ENCODE assay signal across 8 cellular contexts in the genomic region with DNA sequence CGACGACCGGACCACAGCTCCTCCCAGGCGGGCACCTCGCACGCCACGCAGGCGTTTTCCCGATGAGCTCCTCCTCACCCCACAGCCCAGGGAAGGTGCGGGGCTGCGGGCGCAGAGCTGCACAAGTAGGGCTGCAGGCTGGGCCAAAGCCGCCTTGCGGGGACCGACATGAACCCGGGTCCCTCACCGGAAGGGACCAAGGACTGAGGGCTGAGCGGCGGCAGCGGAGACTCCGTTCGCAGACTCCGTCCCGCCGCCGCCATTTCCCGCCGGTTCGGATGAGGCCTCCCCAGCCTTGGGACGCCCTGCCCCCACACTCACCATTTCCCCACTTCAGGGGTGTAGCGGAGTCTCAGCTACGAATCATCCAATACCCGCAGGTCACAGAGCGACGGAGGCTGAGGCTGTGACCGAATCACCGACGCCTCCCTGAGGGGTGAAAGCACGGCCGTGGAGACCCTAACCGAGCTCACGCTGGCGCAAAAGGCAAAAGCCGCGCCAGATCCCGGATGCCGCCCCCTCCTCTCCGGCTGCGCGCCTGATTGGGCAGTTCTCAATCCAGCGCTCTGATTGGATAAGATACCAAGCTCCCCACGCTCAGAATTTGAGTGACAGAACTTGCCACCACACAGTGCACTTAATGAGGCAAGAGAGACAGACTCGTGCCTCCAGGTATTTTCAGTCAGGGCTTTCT. TPM values are rescaled to one million over a fixed set of nuclear protein-coding genes. Genes with fewer than 3 reads are reported as not detected.
DNase-seq lines count a peak whose midpoint lies in the region; ATAC-seq and TF ChIP-seq lines count a peak whose summit lies in the region.

A gene (minus strand): TSS at position 488 of the 694 bp plus-strand sequence. CDS start 164 bp downstream, at position 324.

- peaks cover 4% of the 10 kb centered on the region for H3K9me3 ChIP-seq in left ventricle myocardium inferior (replicated peaks)
- peaks cover 5% of the 10 kb centered on the region for H3K9me3 ChIP-seq in effector memory CD4-positive, alpha-beta T cell (ENCODE audit: control insufficient read depth, low read length)

- peak within 1 kb of the TSS; percentile 69 for H3K4me3 ChIP-seq in left ventricle myocardium inferior
- no peak within 1 kb of the TSS for H3K4me3 ChIP-seq in effector memory CD4-positive, alpha-beta T cell (ENCODE audit: insufficient read depth, low read depth, low read length, poor library complexity, severe bottlenecking)

- ATAC-seq in activated B cell treated with CpG ODN at 0.5 μM for 24 hours (ENCODE audit: low read depth), result no peak
- no peak for ATAC-seq in GM18861 (IDR thresholded peaks at IDR 0.05; ENCODE audit: unreplicated experiment)
- ATAC-seq in GM18519 (IDR thresholded peaks at IDR 0.05; ENCODE audit: low FRiP score, unreplicated experiment), result no peak

- H3K27ac Mint-ChIP-seq in activated B cell treated with CpG ODN at 0.5 μM for 24 hours (peak within 1 kb of the TSS; percentile 65), progenitor cell of endocrine pancreas (peak within 1 kb of the TSS; percentile 73)

- peak; percentile 74 for DNase-seq in DMS79 treated with DMSO at 0.1 percent for 48 hours (lab: John Stamatoyannopoulos, UW)
- DNase-seq in activated B cell treated with CpG ODN at 0.5 μM for 24 hours, result no peak
- DNase-seq in left ventricle myocardium inferior, result peak; percentile 31
- peak; percentile 39 for DNase-seq in progenitor cell of endocrine pancreas (ENCODE audit: low spot score, unreplicated experiment)
- DNase-seq in T-helper 2 cell, result no peak
- DNase-seq in effector memory CD4-positive, alpha-beta T cell, result no peak

- H3K9me3 Mint-ChIP-seq in activated B cell treated with CpG ODN at 0.5 μM for 24 hours (peaks cover 23% of the 10 kb centered on the region), progenitor cell of endocrine pancreas (ENCODE audit: low read depth) (peaks cover 27% of the 10 kb centered on the region)

- H3K36me3 ChIP-seq in left ventricle myocardium inferior, result no peaks in the 10 kb centered on the region
- H3K36me3 ChIP-seq in effector memory CD4-positive, alpha-beta T cell (ENCODE audit: control insufficient read depth, insufficient read depth, low read length), result no peaks in the 10 kb centered on the region

- POLR2A ChIA-PET in activated B cell treated with CpG ODN at 0.5 μM for 24 hours (lab: Charles Lee), result no interaction called here

- no peak within 1 kb of the TSS for H3K4me3 Mint-ChIP-seq in activated B cell treated with CpG ODN at 0.5 μM for 24 hours
- peak within 1 kb of the TSS; percentile 79 for H3K4me3 Mint-ChIP-seq in progenitor cell of endocrine pancreas (ENCODE audit: low read depth)

- H3K27me3 ChIP-seq in left ventricle myocardium inferior (ENCODE audit: low read depth), result peaks cover 39% of the 10 kb centered on the region
- no peaks in the 10 kb centered on the region for H3K27me3 ChIP-seq in effector memory CD4-positive, alpha-beta T cell (replicated peaks; ENCODE audit: control insufficient read depth, insufficient read depth, low read length, poor library complexity, severe bottlenecking)

- H3K27ac ChIP-seq in left ventricle myocardium inferior (replicated peaks), result no peak within 1 kb of the TSS
- no peak within 1 kb of the TSS for H3K27ac ChIP-seq in effector memory CD4-positive, alpha-beta T cell (ENCODE audit: insufficient read depth, low read length, poor library complexity, severe bottlenecking)

- H3K27me3 Mint-ChIP-seq in activated B cell treated with CpG ODN at 0.5 μM for 24 hours (peaks cover 5% of the 10 kb centered on the region), progenitor cell of endocrine pancreas (no peaks in the 10 kb centered on the region)

- peaks cover 11% of the 10 kb centered on the region for H3K36me3 Mint-ChIP-seq in activated B cell treated with CpG ODN at 0.5 μM for 24 hours (ENCODE audit: low read depth)
- H3K36me3 Mint-ChIP-seq in progenitor cell of endocrine pancreas (ENCODE audit: insufficient read depth), result peaks cover 12% of the 10 kb centered on the region

- H3K4me1 ChIP-seq in left ventricle myocardium inferior, result peaks cover 17% of the 10 kb centered on the region
- no peaks in the 10 kb centered on the region for H3K4me1 ChIP-seq in effector memory CD4-positive, alpha-beta T cell (ENCODE audit: control insufficient read depth, insufficient read depth, low read length, poor library complexity, severe bottlenecking)

- intact Hi-C loops in activated B cell treated with CpG ODN at 0.5 μM for 24 hours (cut with micrococcal nuclease), result no loop called here
- intact Hi-C loops in left ventricle myocardium inferior (cut with micrococcal nuclease), result no loop called here

- CTCF ChIA-PET in activated B cell treated with CpG ODN at 0.5 μM for 24 hours (lab: Charles Lee), result no interaction called here

- H3K4me1 Mint-ChIP-seq in activated B cell treated with CpG ODN at 0.5 μM for 24 hours (peaks cover 20% of the 10 kb centered on the region), progenitor cell of endocrine pancreas (ENCODE audit: low read depth) (no peaks in the 10 kb centered on the region)

- TF ChIP-seq CTCF in activated B cell treated with CpG ODN at 0.5 μM for 24 hours (IDR thresholded peaks at IDR 0.05) (no peak), left ventricle myocardium inferior (IDR thresholded peaks at IDR 0.05; ENCODE audit: borderline replicate concordance) (no peak), progenitor cell of endocrine pancreas (IDR thresholded peaks at IDR 0.05; ENCODE audit: unreplicated experiment) (no peak)

RNA-seq across cellular contexts. Expression of the gene that starts here (rescaled TPM):
- total RNA-seq in activated B cell treated with CpG ODN at 0.5 μM for 24 hours (not detected in 2 replicates), left ventricle myocardium inferior (not detected), progenitor cell of endocrine pancreas (2.2 TPM in 2 replicates)

Comparison
In these comparisons a context has a peak if more than half of its experiments do, and no peak if none do; other contexts are left out.
1. Peak in DNase-seq and H3K4me3 ChIP-seq in left ventricle myocardium inferior; RNA of the gene not detected or under 1 TPM.
2. DNase-seq: peak in DMS79 treated with DMSO at 0.1 percent for 48 hours (single experiment) and progenitor cell of endocrine pancreas (single experiment); none in activated B cell treated with CpG ODN at 0.5 μM for 24 hours (single experiment), T-helper 2 cell (0 of 5) and effector memory CD4-positive, alpha-beta T cell (0 of 3).